In genomic region chr11:101267654-101268053, GRCh38 we compare ENCODE assay signal across 27 cellular contexts.
"Had no signal": no experiment of that assay in that cellular context is flagged by ENCODE, and none has a peak within 500 bp of the region (broad histone marks: within the 10 kb centered on the region; RNA-seq: fewer than 3 reads in every experiment).

No MANE protein-coding gene starts in this region.

- DNase-seq: colonic mucosa; cortex of kidney; dermis blood vessel endothelial cell; dorsolateral prefrontal cortex; effector CD4-positive, alpha-beta T cell; effector CD8-positive, alpha-beta T cell; effector memory CD4-positive, alpha-beta T cell; effector memory CD8-positive, alpha-beta T cell; endodermal cell; erythroblast; esophagus squamous epithelium; foreskin fibroblast; foreskin keratinocyte; foreskin melanocyte; gastrocnemius medialis; glutamatergic neuron; head of caudate nucleus; heart left ventricle had no signal

- H3K36me3 ChIP-seq: colonic mucosa, esophagus muscularis mucosa, esophagus squamous epithelium, gastrocnemius medialis, gastroesophageal sphincter, heart left ventricle had no signal

- ATAC-seq: effector memory CD8-positive, alpha-beta T cell; esophagus mucosa; foreskin keratinocyte; gastrocnemius medialis; gastroesophageal sphincter; heart left ventricle had no signal

- FAIRE-seq: colon, endometrium, endothelial cell of umbilical vein, frontal cortex had no signal

- H3K27me3 ChIP-seq: colonic mucosa, dorsolateral prefrontal cortex, esophagus muscularis mucosa, esophagus squamous epithelium, foreskin keratinocyte, gastrocnemius medialis, gastroesophageal sphincter, heart left ventricle had no signal

- H3K4me3 ChIP-seq: colonic mucosa, coronary artery, dorsolateral prefrontal cortex, esophagus muscularis mucosa, esophagus squamous epithelium, gastrocnemius medialis, gastroesophageal sphincter, heart left ventricle had no signal

- H3K27ac ChIP-seq: colonic mucosa, coronary artery, dorsolateral prefrontal cortex, epithelial cell of prostate, esophagus muscularis mucosa, esophagus squamous epithelium, foreskin keratinocyte, gastrocnemius medialis, gastroesophageal sphincter, heart left ventricle had no signal

- H3K4me1 ChIP-seq: colonic mucosa, esophagus muscularis mucosa, esophagus squamous epithelium, foreskin keratinocyte, gastrocnemius medialis, gastroesophageal sphincter, heart left ventricle had no signal

- H3K9me3 ChIP-seq: colonic mucosa, esophagus muscularis mucosa, esophagus squamous epithelium, gastrocnemius medialis, gastroesophageal sphincter had no signal
